ENCODE assay signal across 22 cellular contexts in genomic region chr10:47009215-47009838, GRCh38.
"Had no signal": no experiment of that assay in that cellular context is flagged by ENCODE, and none has a peak within 500 bp of the region (broad histone marks: within the 10 kb centered on the region; RNA-seq: fewer than 3 reads in every experiment).

No MANE protein-coding gene starts in this region.

- ATAC-seq: left lobe of liver; naive thymus-derived CD4-positive, alpha-beta T cell; right lobe of liver had no signal

- FAIRE-seq: colon, frontal cortex, keratinocyte had no signal

- H3K4me1 ChIP-seq: parathyroid adenoma, psoas muscle, right lobe of liver, stomach, thyroid gland had no signal

- H3K27me3 ChIP-seq: dorsolateral prefrontal cortex, neural progenitor cell, right lobe of liver, thyroid gland had no signal

- DNase-seq: effector CD4-positive, alpha-beta T cell; hypothalamus; immature natural killer cell; naive thymus-derived CD4-positive, alpha-beta T cell; psoas muscle; right lobe of liver; stimulated activated CD4-positive, alpha-beta T cell treated with anti-CD3 and anti-CD28 coated beads, Interleukin-12 subunit alpha, Interleukin-12 subunit beta, amount 100 ng/mL, for 4 hours; stimulated activated CD4-positive, alpha-beta T cell treated with anti-CD3 and anti-CD28 coated beads, Interleukin-1b, Interleukin-23, amount 100 ng/mL, for 48 hours; stimulated activated CD4-positive, alpha-beta T cell treated with anti-CD3 and anti-CD28 coated beads, Interleukin-4, amount 100 ng/mL, for 1 hour; stimulated activated CD8-positive, alpha-beta memory T cell treated with anti-CD3 and anti-CD28 coated beads, Interleukin-4, amount 100 ng/mL, for 48 hours; stimulated activated naive CD4-positive, alpha-beta T cell treated with Interleukin-2 at 50 U/mL for 16 hours; stomach; thyroid gland had no signal

- H3K9me3 ChIP-seq: psoas muscle, right lobe of liver, stomach, thyroid gland had no signal

- H3K27ac ChIP-seq: dorsolateral prefrontal cortex, neural progenitor cell, parathyroid adenoma, psoas muscle, right lobe of liver, stomach, thyroid gland had no signal

- H3K4me3 ChIP-seq: dorsolateral prefrontal cortex, lung, neural progenitor cell, psoas muscle, right lobe of liver, smooth muscle cell, stomach, thyroid gland had no signal

- H3K36me3 ChIP-seq: neural progenitor cell, right lobe of liver, stomach, thyroid gland had no signal
